ENCODE assay signal across 21 cellular contexts in the genomic region with DNA sequence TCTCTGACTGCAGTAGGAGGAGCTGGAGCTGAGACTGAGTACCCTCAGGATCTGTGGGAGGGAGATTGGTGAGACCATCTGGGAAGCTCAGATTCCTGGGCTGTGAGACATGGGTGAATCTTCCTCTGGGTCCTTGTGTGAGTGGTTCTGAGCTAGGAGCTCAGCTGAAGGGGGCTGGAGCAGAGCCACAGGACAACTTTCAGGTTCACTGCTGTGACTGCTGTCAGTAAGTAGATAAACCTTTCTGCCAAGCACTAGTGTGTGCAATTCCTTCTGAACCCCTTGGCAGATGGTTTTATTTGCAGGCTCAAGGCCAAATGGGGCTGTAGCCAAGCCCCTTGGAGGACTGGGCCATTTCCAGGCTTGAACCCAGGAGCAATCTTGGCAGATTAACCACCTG. TPM values are rescaled to one million over a fixed set of nuclear protein-coding genes. Genes with fewer than 3 reads are reported as not detected.
"Had no signal": no experiment of that assay in that cellular context is flagged by ENCODE, and none has a peak within 500 bp of the region (broad histone marks: within the 10 kb centered on the region; RNA-seq: fewer than 3 reads in every experiment).

No MANE protein-coding gene starts in this region.

- DNase-seq: activated B cell treated with CpG ODN at 0.5 μM for 24 hours; activated CD4-positive, alpha-beta memory T cell treated with anti-CD3 and anti-CD28 coated beads, Interleukin-2, amount 10 ng/mL, durations not matched to agents 7 days and 5 days; activated CD4-positive, alpha-beta T cell treated with anti-CD3 and anti-CD28 coated beads for 4 hours; activated naive CD4-positive, alpha-beta T cell treated with anti-CD3 and anti-CD28 coated beads for 36 hours; activated T-cell treated with anti-CD3 and anti-CD28 coated beads, Interleukin-2, amount 50 U/mL, for 24 hours; anterior cingulate cortex; caudate nucleus; endodermal cell; foreskin melanocyte; glutamatergic neuron; hippocampal formation; left colon; lower lobe of right lung; naive thymus-derived CD8-positive, alpha-beta T cell; psoas muscle; right lobe of liver; small intestine; stimulated activated CD4-positive, alpha-beta T cell treated with anti-CD3 and anti-CD28 coated beads, Interleukin-15, amount 100 ng/mL, for 24 hours; stimulated activated CD4-positive, alpha-beta T cell treated with anti-CD3 and anti-CD28 coated beads, Interleukin-2, amount 100 ng/mL, for 48 hours; stimulated activated naive CD8-positive, alpha-beta T cell treated with anti-CD3 and anti-CD28 coated beads, Interleukin-15, amount 100 ng/mL, for 72 hours had no signal

- ATAC-seq: left colon; lower lobe of right lung; naive thymus-derived CD8-positive, alpha-beta T cell; psoas muscle; right lobe of liver; stimulated activated naive CD8-positive, alpha-beta T cell treated with anti-CD3 and anti-CD28 coated beads, Interleukin-15, amount 100 ng/mL, for 72 hours had no signal

RNA-seq across cellular contexts. Expression of a gene that starts 49.6 kb away (rescaled TPM):
- total RNA-seq: activated B cell treated with CpG ODN at 0.5 μM for 24 hours; activated CD4-positive, alpha-beta memory T cell treated with anti-CD3 and anti-CD28 coated beads, Interleukin-2, amount 10 ng/mL, durations not matched to agents 7 days and 5 days; activated naive CD4-positive, alpha-beta T cell treated with anti-CD3 and anti-CD28 coated beads for 36 hours; lower lobe of right lung; naive thymus-derived CD8-positive, alpha-beta T cell; right lobe of liver; suprapubic skin had no signal
- polyA plus RNA-seq: naive thymus-derived CD8-positive, alpha-beta T cell had no signal
